ENCODE assay signal across 24 cellular contexts in the genomic region with DNA sequence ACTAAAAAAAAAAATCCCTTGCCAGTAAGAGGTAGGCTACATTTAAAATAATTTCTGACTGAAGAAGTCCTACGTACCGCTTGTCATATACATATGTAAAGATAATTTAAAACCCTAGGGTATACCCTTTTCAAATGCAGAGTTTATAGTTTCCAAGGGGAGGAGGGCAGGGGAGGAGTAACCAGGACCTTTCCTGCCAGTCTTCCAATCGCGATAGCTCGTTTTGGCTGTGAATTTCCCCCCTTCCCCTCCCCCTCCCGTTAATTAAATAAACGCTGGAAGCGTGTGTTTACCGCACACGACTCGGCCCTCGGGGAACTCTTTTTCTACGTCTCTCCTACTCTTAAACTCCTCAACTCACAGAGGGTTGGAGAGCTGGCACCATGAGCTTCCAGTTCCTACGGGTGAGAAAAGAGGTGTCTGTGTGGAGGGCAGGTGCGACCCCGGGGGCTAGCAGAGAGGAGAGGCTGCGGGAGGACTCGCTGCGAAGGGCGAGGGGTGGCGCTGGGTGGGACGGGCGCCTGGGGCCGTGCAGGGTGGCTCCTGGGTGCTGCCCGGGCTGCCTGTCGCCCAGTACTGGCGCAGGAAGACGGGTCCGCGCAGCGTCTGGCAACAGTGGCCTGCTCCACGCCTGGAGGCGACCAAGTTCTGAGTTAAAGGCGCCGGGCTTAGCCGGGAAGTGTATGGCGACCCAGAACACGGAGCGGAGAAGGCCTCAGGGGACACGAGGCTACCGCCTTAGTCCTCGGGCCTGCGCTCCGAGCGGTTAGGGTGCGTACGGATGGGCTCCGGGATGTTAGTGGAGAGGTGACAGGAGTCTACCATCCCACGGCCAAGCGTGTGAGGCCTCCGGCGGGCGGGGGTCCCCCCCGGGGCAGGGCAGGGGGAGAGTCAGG. TPM values are rescaled to one million over a fixed set of nuclear protein-coding genes. Genes with fewer than 3 reads are reported as not detected.
DNase-seq lines count a peak whose midpoint lies in the region; ATAC-seq, FAIRE-seq and TF ChIP-seq lines count a peak whose summit lies in the region.
"Had no signal": no experiment of that assay in that cellular context is flagged by ENCODE, and none has a peak within 500 bp of the region (broad histone marks: within the 10 kb centered on the region; RNA-seq: fewer than 3 reads in every experiment).

No MANE protein-coding gene starts in this region.

- H3K27me3 ChIP-seq in H9 (ENCODE audit: insufficient read depth, low read length) (peaks cover 35% of the 10 kb centered on the region), mesendoderm (ENCODE audit: insufficient read depth, low read length, poor library complexity) (peaks cover 28% of the 10 kb centered on the region)

- H2BK12ac ChIP-seq in H9 (ENCODE audit: insufficient read length, low read depth, low read length), result no peak overlapping the region

- no peak overlapping the region for H3K23ac ChIP-seq in H9 (ENCODE audit: insufficient read length, low read depth, low read length)
- no peak overlapping the region for H3K23ac ChIP-seq in mesendoderm (ENCODE audit: low read length)

- no peak overlapping the region for H2BK5ac ChIP-seq in H9 (ENCODE audit: insufficient read length, low read length)
- no peak overlapping the region for H2BK5ac ChIP-seq in mesendoderm (ENCODE audit: low read length)

- H3K4ac ChIP-seq in H9 (ENCODE audit: low read depth, low read length), result no peak overlapping the region
- no peak overlapping the region for H3K4ac ChIP-seq in mesendoderm (ENCODE audit: low read depth, low read length)

- peak overlapping the region; percentile 53; the same call in 1 of the 2 replicates for H3K14ac ChIP-seq in H9 (ENCODE audit: insufficient read depth, low read length)

- H3K27ac ChIP-seq in H9 (ENCODE audit: insufficient read length, low read depth, low read length) (no peak overlapping the region), mesendoderm (ENCODE audit: low read depth, low read length) (no peak overlapping the region)
- H3K27ac ChIP-seq: breast epithelium, coronary artery, SJSA1, tibial artery had no signal

- no peak for FAIRE-seq in RCC 7860 (lab: Jason Lieb, UNC)
- FAIRE-seq: endothelial cell of umbilical vein had no signal

- no peak for ATAC-seq in HG03520 (IDR thresholded peaks at IDR 0.05; ENCODE audit: unreplicated experiment)
- ATAC-seq: left lobe of liver, sciatic nerve had no signal

- H3K4me3 Mint-ChIP-seq in H9, result peak overlapping the region; percentile 60 to 82
- H3K4me3 Mint-ChIP-seq in endothelial cell (ENCODE audit: unreplicated experiment), result no peak overlapping the region
- H3K4me3 Mint-ChIP-seq: CD4-positive, alpha-beta T cell; T-helper 2 cell treated with Interferon-gamma antibody and Interleukin-4, amounts not matched to agents 5 μg/mL and 100 μg/mL, for 36 hours had no signal

- no peak overlapping the region for H3K56ac ChIP-seq in H9 (ENCODE audit: insufficient read length, low read depth, low read length)
- peak overlapping the region; percentile 52 for H3K56ac ChIP-seq in mesendoderm (ENCODE audit: low read length)

- H2BK120ac ChIP-seq in H9 (ENCODE audit: low read depth, low read length, poor library complexity, severe bottlenecking) (no peak overlapping the region), mesendoderm (ENCODE audit: low read depth, low read length) (no peak overlapping the region)

- H3K36me3 Mint-ChIP-seq in H9 (ENCODE audit: insufficient read depth in 1 of 3, low read depth in 3 of 3), result no peaks in the 10 kb centered on the region
- no peaks in the 10 kb centered on the region for H3K36me3 Mint-ChIP-seq in endothelial cell (ENCODE audit: low read depth, unreplicated experiment)

- H3K4me1 ChIP-seq in H9 (ENCODE audit: insufficient read depth, low read length) (no peaks in the 10 kb centered on the region; the same call in 1 of the 2 replicates), mesendoderm (ENCODE audit: control insufficient read depth, low read depth, low read length) (no peaks in the 10 kb centered on the region)
- H3K4me1 ChIP-seq: breast epithelium had no signal

- H3K27ac Mint-ChIP-seq in H9 (no peak overlapping the region; a peak in 1 of 7 replicates), endothelial cell (ENCODE audit: unreplicated experiment) (no peak overlapping the region)
- H3K27ac Mint-ChIP-seq: activated T-helper 2 cell treated with anti-CD3 and anti-CD28 coated beads, Interferon-gamma antibody, Interleukin-2, Interleukin-4, amounts not matched to agents 10 μg/mL and 5 μg/mL and 100 μg/mL, durations not matched to agents 14 hours and 24 hours and 36 hours; CD4-positive, alpha-beta T cell; T-helper 2 cell treated with Interferon-gamma antibody and Interleukin-4, amounts not matched to agents 5 μg/mL and 100 μg/mL, for 36 hours had no signal

- H3K4me2 ChIP-seq in H9 (ENCODE audit: insufficient read depth, insufficient read length, low read length), result peak overlapping the region; percentile 97
- H3K4me2 ChIP-seq in mesendoderm (ENCODE audit: low read length), result peak overlapping the region; percentile 66

- H3K9me3 Mint-ChIP-seq in H9 (no peaks in the 10 kb centered on the region; a peak in 2 of 5 replicates), endothelial cell (ENCODE audit: unreplicated experiment) (no peaks in the 10 kb centered on the region)
- H3K9me3 Mint-ChIP-seq: activated T-helper 2 cell treated with anti-CD3 and anti-CD28 coated beads, Interferon-gamma antibody, Interleukin-2, Interleukin-4, amounts not matched to agents 10 μg/mL and 5 μg/mL and 100 μg/mL, durations not matched to agents 14 hours and 24 hours and 36 hours; CD4-positive, alpha-beta T cell; T-helper 2 cell treated with Interferon-gamma antibody and Interleukin-4, amounts not matched to agents 5 μg/mL and 100 μg/mL, for 36 hours had no signal

- H4K91ac ChIP-seq in H9 (ENCODE audit: insufficient read length, low read depth, low read length), result no peak overlapping the region

- no peak overlapping the region for H2BK15ac ChIP-seq in H9 (ENCODE audit: low read depth, low read length)
- no peak overlapping the region for H2BK15ac ChIP-seq in mesendoderm (replicated peaks; ENCODE audit: low read depth)

- H3K27me3 Mint-ChIP-seq in H9 (ENCODE audit: low read depth), result peaks cover 53% of the 10 kb centered on the region
- peaks cover 15% of the 10 kb centered on the region for H3K27me3 Mint-ChIP-seq in endothelial cell (ENCODE audit: unreplicated experiment)

- TF ChIP-seq CTCF in H9 (conservative IDR thresholded peaks at IDR 0.05) (no peak), endothelial cell (IDR thresholded peaks at IDR 0.05; ENCODE audit: unreplicated experiment) (no peak)

- in situ Hi-C loops in ACHN (cut with HindIII; ENCODE audit: low pct_ligation_motif_present, low pct_unique_long_range_greater_than_20kb, low sequenced_read_pairs), result no loop called here

- H4K5ac ChIP-seq in H9 (ENCODE audit: insufficient read length, low read depth, low read length), result no peak overlapping the region
- H4K5ac ChIP-seq in mesendoderm (ENCODE audit: low read length), result no peak overlapping the region

- DNase-seq in ELF-1 (ENCODE audit: low read depth, low spot score) (peak; percentile 84), H9 (peak; percentile 74), endothelial cell (ENCODE audit: low spot score) (peak; percentile 18), mesendoderm (peak; percentile 65), NCI-H2171 treated with DMSO at 0.1 percent for 48 hours (lab: John Stamatoyannopoulos, UW) (no peak), RCC 7860 (ENCODE audit: low spot score) (no peak), ACHN (no peak)
- DNase-seq: activated CD8-positive, alpha-beta memory T cell treated with anti-CD3 and anti-CD28 coated beads for 24 hours; CD4-positive, alpha-beta T cell; DMS53; NCI-H1417; nucleus accumbens; stimulated activated naive CD4-positive, alpha-beta T cell treated with Interleukin-2 at 50 U/mL for 16 hours; tibial artery had no signal

- H3K9me3 ChIP-seq in H9 (ENCODE audit: control insufficient read depth, low read depth, low read length), result no peaks in the 10 kb centered on the region
- H3K9me3 ChIP-seq: breast epithelium, tibial artery had no signal

- no peak overlapping the region for H3K4me3 ChIP-seq in mesendoderm (ENCODE audit: low read length)
- H3K4me3 ChIP-seq: breast epithelium, coronary artery, SJSA1, tibial artery had no signal

- H2AFZ ChIP-seq in H9 (ENCODE audit: low read length), result peak overlapping the region; percentile 67

- H3K79me2 ChIP-seq in H9 (ENCODE audit: insufficient read depth, low read length), result no peaks in the 10 kb centered on the region
- peaks cover 5% of the 10 kb centered on the region for H3K79me2 ChIP-seq in mesendoderm (ENCODE audit: control insufficient read depth, insufficient read depth, low read length)

- H2BK20ac ChIP-seq in H9 (ENCODE audit: low read depth, low read length, poor library complexity, severe bottlenecking), result no peak overlapping the region

- H3K4me1 Mint-ChIP-seq in H9 (peaks cover 33 to 38% of the 10 kb centered on the region in 2 experiments), endothelial cell (ENCODE audit: unreplicated experiment) (peaks cover 12% of the 10 kb centered on the region)

- H3K23me2 ChIP-seq in H9 (ENCODE audit: insufficient read length, low read depth, low read length, poor library complexity, severe bottlenecking), result peaks cover 39% of the 10 kb centered on the region

- no peaks in the 10 kb centered on the region for H4K20me1 ChIP-seq in H9 (ENCODE audit: control insufficient read depth, insufficient read depth, insufficient read length)

- WGBS in H9 (ENCODE audit: extremely low coverage, insufficient read length, low lambda C conversion rate), result no CpG with 5 or more reads among the region's 54 CpGs
- no CpG with 5 or more reads among the region's 54 CpGs for WGBS in mesendoderm (ENCODE audit: extremely low coverage, insufficient coverage, low lambda C conversion rate)

- no peak overlapping the region for H2AK5ac ChIP-seq in H9 (ENCODE audit: insufficient read length, low read length)
- H2AK5ac ChIP-seq in mesendoderm (ENCODE audit: low read length), result no peak overlapping the region

- no peak overlapping the region for H4K8ac ChIP-seq in H9 (replicated peaks; ENCODE audit: insufficient read length, low read depth, low read length)
- H4K8ac ChIP-seq in mesendoderm (ENCODE audit: low read depth, low read length), result no peak overlapping the region

- H3K18ac ChIP-seq in H9 (ENCODE audit: insufficient read length, low read depth, low read length) (peak overlapping the region; percentile 83), mesendoderm (ENCODE audit: low read length) (no peak overlapping the region)

- H3K36me3 ChIP-seq in mesendoderm (ENCODE audit: control insufficient read depth, insufficient read depth, low read length), result no peaks in the 10 kb centered on the region
- H3K36me3 ChIP-seq: breast epithelium, SJSA1, tibial artery had no signal

- H3K79me1 ChIP-seq in H9 (ENCODE audit: insufficient read depth, low read depth, low read length, poor library complexity, severe bottlenecking) (no peaks in the 10 kb centered on the region), mesendoderm (ENCODE audit: low read length) (no peaks in the 10 kb centered on the region)

- H3T11ph ChIP-seq in H9 (ENCODE audit: low read length), result no peak overlapping the region

- H3K9ac ChIP-seq in H9 (ENCODE audit: extremely low read depth, insufficient read length, low read length) (peak overlapping the region; percentile 1), mesendoderm (ENCODE audit: low read length) (peak overlapping the region; percentile 11)

RNA-seq across cellular contexts. Expression of a gene that starts 4.1 kb away (rescaled TPM):
- total RNA-seq in H9 (2021) (22.5 and 24.3 TPM in 2 replicates), endothelial cell (ENCODE audit: unreplicated experiment) (0.82 TPM)
- polyA plus RNA-seq in mesendoderm (2013, experiment 1 of 2), result 6.7 TPM
- polyA plus RNA-seq in mesendoderm (2013, experiment 2 of 2), result 7.2 TPM
- total RNA-seq: activated T-helper 2 cell treated with anti-CD3 and anti-CD28 coated beads, Interferon-gamma antibody, Interleukin-2, Interleukin-4, amounts not matched to agents 10 μg/mL and 5 μg/mL and 100 μg/mL, durations not matched to agents 14 hours and 24 hours and 36 hours; CD4-positive, alpha-beta T cell; endothelial cell of umbilical vein; mononuclear cell had no signal

Comparison
In these comparisons a context has a peak if more than half of its experiments do, and no peak if none do; other contexts are left out.
1. DNase-seq: peak in ELF-1 (single experiment), H9 (single experiment), endothelial cell (single experiment) and mesendoderm (single experiment); none in NCI-H2171 treated with DMSO at 0.1 percent for 48 hours (single experiment), RCC 7860 (single experiment) and ACHN (single experiment).
2. RNA of a gene that starts 4.1 kb away (total RNA-seq): 22.5 to 24.3 TPM in H9; 0.82 TPM in endothelial cell (single experiment); every median in the first group is over 10 times any median in the second.